Comparison of ENCODE assay signal across 8 cellular contexts in the genomic region with DNA sequence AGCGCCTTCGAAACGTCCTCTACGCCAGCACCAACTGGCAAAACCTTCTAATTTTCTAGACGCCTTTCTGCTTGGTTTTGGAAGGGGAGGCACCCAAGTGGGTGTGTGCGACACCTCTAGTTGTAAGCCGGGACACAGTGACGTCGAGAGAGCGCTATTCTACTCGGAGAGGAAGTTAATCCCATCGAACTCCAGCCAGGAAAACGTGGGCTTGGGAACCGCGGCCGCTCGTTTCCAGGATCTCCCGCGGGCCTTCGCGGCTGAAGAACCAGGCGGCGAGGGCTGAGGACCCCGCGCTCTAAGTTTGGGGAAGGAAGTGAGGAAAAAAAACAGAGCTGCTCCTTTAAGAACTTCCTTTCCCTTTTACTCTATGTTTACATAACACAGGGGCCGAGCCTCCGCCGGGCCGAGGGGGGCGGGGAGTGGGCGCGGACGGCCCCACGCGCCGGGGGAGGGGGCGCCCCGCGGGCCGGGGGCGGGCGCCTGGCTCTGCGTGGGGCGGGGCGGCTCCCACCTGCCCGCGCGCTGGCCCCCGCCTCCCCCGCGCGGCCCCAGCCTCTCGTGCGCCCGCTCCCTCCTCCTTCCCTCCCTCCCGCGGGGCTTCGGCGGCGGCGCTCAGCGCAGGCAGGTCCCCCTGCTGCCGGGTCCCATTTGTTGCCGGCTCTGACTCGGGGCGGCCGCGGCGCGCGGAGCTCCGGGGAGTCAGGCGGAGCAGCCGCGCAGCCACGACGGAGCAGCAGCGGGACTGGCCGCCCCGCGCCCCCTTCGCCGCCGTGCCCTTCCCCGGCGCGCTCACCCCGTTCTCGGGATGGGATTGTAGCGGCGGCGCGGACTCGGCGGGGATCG. TPM values are rescaled to one million over a fixed set of nuclear protein-coding genes. Genes with fewer than 3 reads are reported as not detected.
DNase-seq lines count a peak whose midpoint lies in the region; ATAC-seq, FAIRE-seq and TF ChIP-seq lines count a peak whose summit lies in the region.

Gene PELI2, plus strand, starts transcription at position 647 of the 846 bp plus-strand sequence. CDS start 250 bp downstream, outside the sequence.

- TF ChIP-seq CTCF in lung (IDR thresholded peaks at IDR 0.05; ENCODE audit: control extremely low read depth, extremely low read depth), result no peak

- peak; percentile 82 for DNase-seq in AG08396 (ENCODE audit: low spot score)
- DNase-seq in GM19239 (ENCODE audit: insufficient read length, low spot score), result peak; percentile 66
- DNase-seq in NCI-H774 (lab: John Stamatoyannopoulos, UW), result peak; percentile 34
- DNase-seq in activated CD8-positive, alpha-beta T cell treated with anti-CD3 and anti-CD28 coated beads, Interleukin-2, amount 10 ng/mL, durations not matched to agents 7 days and 5 days, result peak; percentile 74
- DNase-seq in ecto neural progenitor cell (ENCODE audit: low spot score), result peak; percentile 83
- peak; percentile 74 for DNase-seq in lung (ENCODE audit: low spot score)
- peak; percentile 54 to 66 (median 62) for DNase-seq in stimulated activated CD4-positive, alpha-beta T cell treated with anti-CD3 and anti-CD28 coated beads, TNF-alpha, amount 100 ng/mL, for 1 hour (ENCODE audit: low read depth in 3 of 3, low spot score in 1 of 3)

- POLR2A ChIA-PET in activated CD8-positive, alpha-beta T cell treated with anti-CD3 and anti-CD28 coated beads, Interleukin-2, amount 10 ng/mL, durations not matched to agents 7 days and 5 days (lab: Charles Lee), result interaction anchor here (0.6 to 1.4 kb wide), 4 partner anchors 9 to 297 kb away, joined by 3 to 7 read pairs (median 4); no protein-coding TSS in a partner anchor

- H3K27me3 Mint-ChIP-seq in activated CD8-positive, alpha-beta T cell treated with anti-CD3 and anti-CD28 coated beads, Interleukin-2, amount 10 ng/mL, durations not matched to agents 7 days and 5 days (ENCODE audit: low read depth), result peaks cover 44% of the 10 kb centered on the region

- peak; percentile 71 for ATAC-seq in HG03439 (IDR thresholded peaks at IDR 0.05; ENCODE audit: unreplicated experiment)
- ATAC-seq in activated CD8-positive, alpha-beta T cell treated with anti-CD3 and anti-CD28 coated beads, Interleukin-2, amount 10 ng/mL, durations not matched to agents 7 days and 5 days, result peak; percentile 87
- peak; percentile 70 for ATAC-seq in lung (ENCODE audit: insufficient read depth, low FRiP score)

- no peaks in the 10 kb centered on the region for H3K4me1 ChIP-seq in lung (ENCODE audit: control insufficient read depth in 2 of 2, insufficient read depth in 2 of 2, low read length in 2 of 2)

- peak within 1 kb of the TSS; percentile 86 for H3K4me3 Mint-ChIP-seq in activated CD8-positive, alpha-beta T cell treated with anti-CD3 and anti-CD28 coated beads, Interleukin-2, amount 10 ng/mL, durations not matched to agents 7 days and 5 days

- H3K4me3 ChIP-seq in lung, result peak within 1 kb of the TSS; percentile 95

- no peaks in the 10 kb centered on the region for H3K36me3 ChIP-seq in lung (ENCODE audit: control insufficient read depth in 2 of 2, insufficient read depth in 2 of 2, low read length in 2 of 2)

- H3K36me3 Mint-ChIP-seq in activated CD8-positive, alpha-beta T cell treated with anti-CD3 and anti-CD28 coated beads, Interleukin-2, amount 10 ng/mL, durations not matched to agents 7 days and 5 days (ENCODE audit: low read depth), result no peaks in the 10 kb centered on the region

- no peaks in the 10 kb centered on the region for H3K9me3 Mint-ChIP-seq in activated CD8-positive, alpha-beta T cell treated with anti-CD3 and anti-CD28 coated beads, Interleukin-2, amount 10 ng/mL, durations not matched to agents 7 days and 5 days (ENCODE audit: insufficient read depth)

- H3K27ac ChIP-seq in lung (ENCODE audit: low read depth in 1 of 2, low read length in 1 of 2), result peak within 1 kb of the TSS; percentile 73 to 91

- no peak for FAIRE-seq in GM19239 (lab: Jason Lieb, UNC)

- CTCF ChIA-PET in activated CD8-positive, alpha-beta T cell treated with anti-CD3 and anti-CD28 coated beads, Interleukin-2, amount 10 ng/mL, durations not matched to agents 7 days and 5 days (lab: Charles Lee), result interaction anchor here (0.5 to 1.0 kb wide), 5 partner anchors 10 to 310 kb away, joined by 3 to 5 read pairs (median 3); no protein-coding TSS in a partner anchor

- H3K9me3 ChIP-seq in lung (ENCODE audit: control insufficient read depth in 2 of 2, insufficient read depth in 1 of 2, low read length in 1 of 2), result no peaks in the 10 kb centered on the region

- no peaks in the 10 kb centered on the region for H3K27me3 ChIP-seq in lung (ENCODE audit: control insufficient read depth, insufficient read depth)

- peaks cover 25% of the 10 kb centered on the region for H3K4me1 Mint-ChIP-seq in activated CD8-positive, alpha-beta T cell treated with anti-CD3 and anti-CD28 coated beads, Interleukin-2, amount 10 ng/mL, durations not matched to agents 7 days and 5 days (ENCODE audit: low read depth)

- H3K27ac Mint-ChIP-seq in activated CD8-positive, alpha-beta T cell treated with anti-CD3 and anti-CD28 coated beads, Interleukin-2, amount 10 ng/mL, durations not matched to agents 7 days and 5 days, result peak within 1 kb of the TSS; percentile 63

- 0 to 1% methylated on average over 50 to 96 of the region's 96 CpGs for WGBS in lung, 2 donors

RNA-seq across cellular contexts. Expression of gene PELI2, which starts in this region (rescaled TPM):
- total RNA-seq in activated CD8-positive, alpha-beta T cell treated with anti-CD3 and anti-CD28 coated beads, Interleukin-2, amount 10 ng/mL, durations not matched to agents 7 days and 5 days, result under 1 TPM; 0.57 to 0.68 TPM
- total RNA-seq in lung, result 10 to 100 TPM; 12.5 to 21.1 TPM
- 1 to 10 TPM; 3.8 to 4.5 TPM for polyA plus RNA-seq in lung

Comparison
In these comparisons a context has a peak if more than half of its experiments do, and no peak if none do; other contexts are left out.
1. Peak in every context shown above with its lines: DNase-seq, ATAC-seq, H3K4me3 ChIP-seq and H3K27ac ChIP-seq.
2. RNA of gene PELI2 (total RNA-seq): 12.5 to 21.1 TPM in lung; 0.57 to 0.68 TPM in activated CD8-positive, alpha-beta T cell treated with anti-CD3 and anti-CD28 coated beads, Interleukin-2, amount 10 ng/mL, durations not matched to agents 7 days and 5 days; every median in the first group is over 4 times any median in the second.
3. Peak in DNase-seq and ATAC-seq in activated CD8-positive, alpha-beta T cell treated with anti-CD3 and anti-CD28 coated beads, Interleukin-2, amount 10 ng/mL, durations not matched to agents 7 days and 5 days; RNA of the gene not detected or under 1 TPM.